In the genomic region with DNA sequence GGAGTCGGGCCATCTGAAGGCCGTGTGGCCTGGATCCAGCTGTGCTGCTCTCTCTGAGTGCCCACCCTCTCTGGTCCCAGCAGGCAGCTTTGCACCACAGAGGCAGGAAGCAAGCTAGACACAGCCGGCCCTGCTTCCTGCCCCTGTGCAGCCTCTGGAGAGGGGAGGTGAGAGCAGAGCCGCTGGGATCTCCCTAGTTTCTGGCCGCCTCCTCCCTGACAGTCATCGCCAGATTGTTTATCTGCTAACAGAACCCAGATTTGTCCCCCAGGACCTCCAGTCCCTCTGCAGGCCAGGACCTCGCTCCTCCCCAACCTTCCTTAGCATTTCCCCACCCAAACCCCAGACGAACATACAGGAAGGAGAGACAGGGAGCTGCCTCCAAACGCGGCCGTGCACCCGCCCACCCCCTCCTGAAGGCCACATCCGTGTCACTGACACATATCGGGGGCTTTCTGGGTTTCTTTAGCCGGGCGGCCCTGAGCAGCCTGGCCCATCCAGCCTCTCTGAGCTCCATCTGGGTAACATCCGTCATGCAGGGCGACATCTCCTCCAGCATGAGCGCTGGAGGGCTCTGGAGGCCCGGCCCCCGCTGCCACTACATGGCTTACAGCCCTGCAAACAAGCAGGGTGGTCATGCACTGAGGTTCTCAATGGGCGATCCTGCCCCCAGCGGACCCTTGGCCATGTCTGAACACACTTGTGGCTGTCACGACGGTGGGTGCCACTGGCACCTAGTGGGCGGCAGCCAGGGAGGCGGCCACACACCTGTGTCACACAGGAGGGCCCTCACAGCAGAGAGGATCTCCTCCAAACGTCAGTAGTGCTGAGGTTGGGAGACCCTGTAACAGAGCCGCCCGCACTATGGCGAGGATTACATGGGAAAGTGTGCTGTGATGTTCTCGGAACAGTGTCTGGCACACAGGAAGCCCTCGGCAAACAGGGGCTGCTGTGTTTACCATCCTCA, we compare ENCODE assay signal across 9 cellular contexts. TPM values are rescaled to one million over a fixed set of nuclear protein-coding genes. Genes with fewer than 3 reads are reported as not detected.
DNase-seq lines count a peak whose midpoint lies in the region; ATAC-seq, FAIRE-seq and TF ChIP-seq lines count a peak whose summit lies in the region.
"Had no signal": no experiment of that assay in that cellular context is flagged by ENCODE, and none has a peak within 500 bp of the region (broad histone marks: within the 10 kb centered on the region; RNA-seq: fewer than 3 reads in every experiment).

No MANE protein-coding gene starts in this region.

- no peaks in the 10 kb centered on the region for H4K20me1 ChIP-seq in BLaER1

- H3K4me3 ChIP-seq in BLaER1: peak overlapping the region; percentile 39
- no peak overlapping the region for H3K4me3 ChIP-seq in duodenal mucosa (ENCODE audit: low read depth in 1 of 2, low read length in 2 of 2)
- H3K4me3 ChIP-seq in pancreas: no peak overlapping the region
- H3K4me3 ChIP-seq in coronary artery: no peak overlapping the region
- H3K4me3 ChIP-seq in MG63: no peak overlapping the region

- CTCF ChIA-PET in activated CD4-positive, alpha-beta memory T cell treated with anti-CD3 and anti-CD28 coated beads, Interleukin-2, amount 10 ng/mL, durations not matched to agents 7 days and 5 days (lab: Charles Lee): interaction anchor here (1.1 kb wide), 1 partner anchor 93 kb away, joined by 3 read pairs; no protein-coding TSS in a partner anchor

- DNase-seq in activated CD4-positive, alpha-beta memory T cell treated with anti-CD3 and anti-CD28 coated beads, Interleukin-2, amount 10 ng/mL, durations not matched to agents 7 days and 5 days: peak; percentile 68
- DNase-seq in pancreas: peak in 3 of 6 donors; percentile 17 to 54 (median 26)
- DNase-seq in coronary artery (ENCODE audit: low spot score): no peak
- no peak for DNase-seq in ACHN
- no peak for DNase-seq in MG63

- H3K36me3 ChIP-seq in BLaER1: peaks cover 8% of the 10 kb centered on the region; the same call in 1 of the 2 replicates
- H3K36me3 ChIP-seq in duodenal mucosa (ENCODE audit: control insufficient read depth in 1 of 2, insufficient read depth in 2 of 2, low read length in 2 of 2): no peaks in the 10 kb centered on the region
- H3K36me3 ChIP-seq in pancreas: no peaks in the 10 kb centered on the region
- H3K36me3 ChIP-seq in MG63: no peaks in the 10 kb centered on the region

- 71 to 79% methylated on average over 33 of the region's 33 CpGs for WGBS in pancreas, 2 donors

- H3K27me3 Mint-ChIP-seq in activated CD4-positive, alpha-beta memory T cell treated with anti-CD3 and anti-CD28 coated beads, Interleukin-2, amount 10 ng/mL, durations not matched to agents 7 days and 5 days: no peaks in the 10 kb centered on the region

- peak overlapping the region; percentile 88 for H3K27ac Mint-ChIP-seq in activated CD4-positive, alpha-beta memory T cell treated with anti-CD3 and anti-CD28 coated beads, Interleukin-2, amount 10 ng/mL, durations not matched to agents 7 days and 5 days

- ATAC-seq in pancreas (peak in 3 of 4 donors; percentile 29 to 68 (median 34)), GM18873 (IDR thresholded peaks at IDR 0.05; ENCODE audit: low FRiP score, unreplicated experiment) (no peak)

- POLR2A ChIA-PET in activated CD4-positive, alpha-beta memory T cell treated with anti-CD3 and anti-CD28 coated beads, Interleukin-2, amount 10 ng/mL, durations not matched to agents 7 days and 5 days (lab: Charles Lee): interaction anchor here (1.0 to 1.7 kb wide), 7 partner anchors 10 to 914 kb away, joined by 3 to 12 read pairs (median 3); a partner anchor contains a TSS

- peak overlapping the region; percentile 91 for H3K4me2 ChIP-seq in BLaER1

- in situ Hi-C loops in ACHN (cut with HindIII; ENCODE audit: low pct_ligation_motif_present, low pct_unique_long_range_greater_than_20kb, low sequenced_read_pairs): no loop called here

- H3K27me3 ChIP-seq in BLaER1 (no peaks in the 10 kb centered on the region), duodenal mucosa (ENCODE audit: control insufficient read depth in 1 of 2, insufficient read depth in 2 of 2, low read length in 2 of 2) (no peaks in the 10 kb centered on the region), pancreas (no peaks in the 10 kb centered on the region), MG63 (no peaks in the 10 kb centered on the region)

- no peaks in the 10 kb centered on the region for H3K9me3 Mint-ChIP-seq in activated CD4-positive, alpha-beta memory T cell treated with anti-CD3 and anti-CD28 coated beads, Interleukin-2, amount 10 ng/mL, durations not matched to agents 7 days and 5 days

- H3K4me1 Mint-ChIP-seq in activated CD4-positive, alpha-beta memory T cell treated with anti-CD3 and anti-CD28 coated beads, Interleukin-2, amount 10 ng/mL, durations not matched to agents 7 days and 5 days: peaks cover 18% of the 10 kb centered on the region

- intact Hi-C loops in pancreas (cut with DNase I): no loop called here

- peak overlapping the region; percentile 85 for H3K27ac ChIP-seq in BLaER1
- H3K27ac ChIP-seq in duodenal mucosa (ENCODE audit: low read depth, low read length): peak overlapping the region; percentile 75
- peak overlapping the region in 1 of 4 donors; percentile 41 for H3K27ac ChIP-seq in pancreas
- H3K27ac ChIP-seq in coronary artery: peak overlapping the region in 1 of 2 donors; percentile 66

- peak overlapping the region; percentile 59 for H3K4me3 Mint-ChIP-seq in activated CD4-positive, alpha-beta memory T cell treated with anti-CD3 and anti-CD28 coated beads, Interleukin-2, amount 10 ng/mL, durations not matched to agents 7 days and 5 days

- H3K9me3 ChIP-seq in BLaER1 (no peaks in the 10 kb centered on the region), duodenal mucosa (ENCODE audit: control insufficient read depth in 1 of 2, low read length in 2 of 2) (no peaks in the 10 kb centered on the region), pancreas (no peaks in the 10 kb centered on the region), MG63 (no peaks in the 10 kb centered on the region)

- no peaks in the 10 kb centered on the region for H3K36me3 Mint-ChIP-seq in activated CD4-positive, alpha-beta memory T cell treated with anti-CD3 and anti-CD28 coated beads, Interleukin-2, amount 10 ng/mL, durations not matched to agents 7 days and 5 days (ENCODE audit: low read depth)

- no peak for TF ChIP-seq CTCF in pancreas (IDR thresholded peaks at IDR 0.05)
- TF ChIP-seq CTCF in coronary artery (IDR thresholded peaks at IDR 0.05): no peak

- H3K4me1 ChIP-seq in BLaER1: peaks cover 63% of the 10 kb centered on the region
- H3K4me1 ChIP-seq in duodenal mucosa (ENCODE audit: control insufficient read depth in 1 of 2, insufficient read depth in 2 of 2, low read length in 2 of 2): peaks cover 7 to 9% of the 10 kb centered on the region in 2 donors
- no peaks in the 10 kb centered on the region for H3K4me1 ChIP-seq in pancreas

- no peak for FAIRE-seq in pancreas (lab: Jason Lieb, UNC)
- FAIRE-seq: TTC549 had no signal

- peak overlapping the region; percentile 74 for H3K9ac ChIP-seq in BLaER1
- H3K9ac ChIP-seq in duodenal mucosa (ENCODE audit: low read depth in 1 of 2, low read length in 2 of 2): no peak overlapping the region

RNA-seq across cellular contexts. Expression of a gene that starts 47.6 kb away (rescaled TPM):
- total RNA-seq in activated CD4-positive, alpha-beta memory T cell treated with anti-CD3 and anti-CD28 coated beads, Interleukin-2, amount 10 ng/mL, durations not matched to agents 7 days and 5 days: not detected
- not detected for total RNA-seq in pancreas
- under 1 TPM; 0.08 to 0.09 TPM for polyA plus RNA-seq in pancreas
- not detected in 2 replicates for total RNA-seq in MG63 (2014; rRNA removed; shearing (Covaris generic); ENCODE audit: low replicate concordance)

RNA-seq across cellular contexts. Expression of a gene that starts 54.4 kb away (rescaled TPM):
- total RNA-seq in activated CD4-positive, alpha-beta memory T cell treated with anti-CD3 and anti-CD28 coated beads, Interleukin-2, amount 10 ng/mL, durations not matched to agents 7 days and 5 days: under 1 TPM; 0.50 to 0.88 TPM
- total RNA-seq in pancreas: 10 to 100 TPM in 5 of 6 donors, 1 to 10 TPM in 1; 8.9 to 43.3 (median 25.9) TPM
- 10 to 100 TPM; 14.3 to 18.5 TPM for polyA plus RNA-seq in pancreas
- total RNA-seq in MG63 (2014; rRNA removed; shearing (Covaris generic); ENCODE audit: low replicate concordance): 0.66 TPM in 1 of 2 replicates, not detected in the other
